ENCODE assay signal across 8 cellular contexts in genomic region chr9:136128436-136128835, GRCh38.
"Had no signal": no experiment of that assay in that cellular context is flagged by ENCODE, and none has a peak within 500 bp of the region (broad histone marks: within the 10 kb centered on the region; RNA-seq: fewer than 3 reads in every experiment).

No MANE protein-coding gene starts in this region.

- H3K9me3 Mint-ChIP-seq: IgD-negative memory B cell had no signal

- H3K4me3 Mint-ChIP-seq: IgD-negative memory B cell had no signal

- H2AFZ ChIP-seq: GM23248 had no signal

- H3K27ac ChIP-seq: GM23248, HL-60 had no signal

- H3K9ac ChIP-seq: GM23248 had no signal

- H3K4me3 ChIP-seq: GM23248 had no signal

- H3K27ac Mint-ChIP-seq: IgD-negative memory B cell had no signal

- H3K4me1 Mint-ChIP-seq: IgD-negative memory B cell had no signal

- DNase-seq: GM23248, GOT3, H7, HCEC 1CT, KBM-7 had no signal

- ATAC-seq: HepG2 had no signal
